ENCODE assay signal across 27 cellular contexts in the genomic region with DNA sequence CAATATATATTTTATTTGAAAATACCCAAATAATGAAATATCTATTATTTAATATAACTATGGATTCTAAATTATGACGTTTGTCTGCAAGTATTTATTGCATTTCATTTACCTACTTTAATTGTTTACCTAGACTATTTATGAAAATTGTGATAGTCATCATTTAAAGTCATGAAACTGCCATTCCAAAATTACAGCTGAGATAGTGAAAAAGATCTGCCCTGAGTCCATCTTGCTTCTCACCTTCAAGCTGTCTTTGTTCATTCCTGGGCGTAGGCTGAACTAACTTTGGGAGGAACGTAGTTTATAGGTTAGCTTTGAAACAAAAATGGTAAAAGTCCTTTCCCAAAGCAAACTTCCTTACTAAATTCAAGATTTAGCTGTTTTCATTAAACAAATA. TPM values are rescaled to one million over a fixed set of nuclear protein-coding genes. Genes with fewer than 3 reads are reported as not detected.
"Had no signal": no experiment of that assay in that cellular context is flagged by ENCODE, and none has a peak within 500 bp of the region (broad histone marks: within the 10 kb centered on the region; RNA-seq: fewer than 3 reads in every experiment).

No MANE protein-coding gene starts in this region.

- DNase-seq: colonic mucosa; effector CD8-positive, alpha-beta T cell; endodermal cell; foreskin fibroblast; glutamatergic neuron; heart right ventricle; hippocampal formation; immature natural killer cell; mesenchymal stem cell; mucosa of descending colon; naive B cell; sigmoid colon; stimulated activated CD4-positive, alpha-beta T cell treated with anti-CD3 and anti-CD28 coated beads, Interleukin-4, amount 100 ng/mL, for 4 hours; stimulated activated naive CD8-positive, alpha-beta T cell treated with anti-CD3 and anti-CD28 coated beads, Interleukin-15, Interleukin-2, amounts not matched to agents 100 U/mL and 50 U/mL, for 24 hours; substantia nigra; testis; tibial artery had no signal

- ATAC-seq: esophagus mucosa; heart right ventricle; mucosa of descending colon; natural killer cell treated with Interleukin-12 subunit alpha and Interleukin-12 subunit beta and Interleukin-15 and Interleukin-18, amount 100 ng/mL, for 72 hours; stimulated activated memory B cell treated with anti-CD40 and anti-IgM and Interleukin-4, amounts not matched to agents 10 μg/mL and 1 μg/mL and 100 μg/mL, for 72 hours; stimulated activated naive CD8-positive, alpha-beta T cell treated with anti-CD3 and anti-CD28 coated beads, Interleukin-15, Interleukin-2, amounts not matched to agents 100 U/mL and 50 U/mL, for 24 hours had no signal

- H3K4me3 ChIP-seq: colonic mucosa, heart right ventricle, mucosa of descending colon, prostate gland, right atrium auricular region, sigmoid colon, testis, tibial artery had no signal

- H2AFZ ChIP-seq: parathyroid adenoma had no signal

- H3K9ac ChIP-seq: parathyroid adenoma had no signal

- H3K27me3 ChIP-seq: colonic mucosa, heart right ventricle, neutrophil, right atrium auricular region, sigmoid colon, testis, tibial artery had no signal

- H3K27ac ChIP-seq: colonic mucosa, epithelial cell of prostate, heart right ventricle, neutrophil, parathyroid adenoma, right atrium auricular region, sigmoid colon, testis, tibial artery had no signal

- H3K9me3 ChIP-seq: colonic mucosa, heart right ventricle, mucosa of descending colon, neutrophil, prostate gland, right atrium auricular region, sigmoid colon, testis, tibial artery had no signal

- FAIRE-seq: keratinocyte had no signal

- H3K79me2 ChIP-seq: parathyroid adenoma had no signal

- H3K4me1 ChIP-seq: colonic mucosa, heart right ventricle, parathyroid adenoma, prostate gland, right atrium auricular region, sigmoid colon, testis, tibial artery had no signal

- H3K36me3 ChIP-seq: colonic mucosa, heart right ventricle, neutrophil, prostate gland, right atrium auricular region, sigmoid colon, tibial artery had no signal

RNA-seq across cellular contexts. Expression of gene HPDL, which starts 12.4 kb away (rescaled TPM):
- total RNA-seq: left lobe of liver, right atrium auricular region had no signal
